Comparison of ENCODE assay signal across 29 cellular contexts in the genomic region with DNA sequence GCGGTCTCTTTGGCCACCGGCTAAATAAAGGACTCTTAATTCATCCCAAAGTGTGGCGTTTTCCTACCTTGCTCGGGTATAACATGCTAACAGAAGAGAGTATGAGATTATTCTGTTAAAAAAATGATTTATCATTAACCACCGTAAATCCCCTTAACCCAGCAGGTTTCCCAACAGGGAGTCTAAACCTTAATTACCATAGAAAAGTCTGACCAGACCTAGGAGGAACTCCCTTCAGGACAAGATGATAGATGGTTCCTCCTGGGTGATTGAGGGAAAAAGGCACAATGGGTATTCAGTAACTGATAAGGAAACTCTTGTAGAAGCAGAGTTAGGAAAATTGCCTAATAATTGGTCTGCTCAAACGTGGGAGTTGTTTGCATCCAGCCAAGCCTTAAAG.
DNase-seq lines count a peak whose midpoint lies in the region; ATAC-seq, FAIRE-seq and TF ChIP-seq lines count a peak whose summit lies in the region.
"Had no signal": no experiment of that assay in that cellular context is flagged by ENCODE, and none has a peak within 500 bp of the region (broad histone marks: within the 10 kb centered on the region; RNA-seq: fewer than 3 reads in every experiment).

No MANE protein-coding gene starts in this region.

- H3K4ac ChIP-seq in H1 (replicated peaks; ENCODE audit: insufficient read length, low read depth, low read length) (no peak overlapping the region), mesendoderm (ENCODE audit: low read depth, low read length) (no peak overlapping the region)

- TF ChIP-seq RAD21 in H1 (IDR thresholded peaks at IDR 0.05 in 1 of 2, conservative IDR thresholded peaks at IDR 0.05 in 1 of 2; ENCODE audit: low read depth in 2 of 2, low read length in 2 of 2), result no peak

- peaks cover 2% of the 10 kb centered on the region for H3K36me3 Mint-ChIP-seq in osteocyte (ENCODE audit: unreplicated experiment)
- H3K36me3 Mint-ChIP-seq: CD8-positive, alpha-beta T cell; IgD-negative memory B cell had no signal

- H3K4me1 Mint-ChIP-seq in osteocyte (ENCODE audit: unreplicated experiment), result no peaks in the 10 kb centered on the region
- H3K4me1 Mint-ChIP-seq: B cell, IgD-negative memory B cell had no signal

- POLR2A ChIA-PET in H1 (lab: Charles Lee; ENCODE audit: partially characterized antibody), result interaction anchor here (1.0 to 1.4 kb wide), 3 partner anchors 16 to 52 kb away, joined by 3 to 4 read pairs (median 3); no protein-coding TSS in a partner anchor

- no peaks in the 10 kb centered on the region for H3K36me3 ChIP-seq in HUES64 (ENCODE audit: insufficient read depth, low read length)
- H3K36me3 ChIP-seq in H1 (ENCODE audit: control insufficient read depth in 2 of 4, insufficient read depth in 4 of 4, low read length in 3 of 4), result peaks cover 0 to 5% (median 0%) of the 10 kb centered on the region in 4 experiments; a peak in 1 of 8 replicates
- no peaks in the 10 kb centered on the region for H3K36me3 ChIP-seq in mesendoderm (ENCODE audit: control insufficient read depth, insufficient read depth, low read length)

- no peak overlapping the region for H4K8ac ChIP-seq in H1 (ENCODE audit: extremely low read depth, insufficient read depth, low read length)
- no peak overlapping the region for H4K8ac ChIP-seq in mesendoderm (ENCODE audit: low read depth, low read length)

- DNase-seq in CMK (ENCODE audit: low read depth) (peak; percentile 24), H1 (ENCODE audit: low read depth in 1 of 2, low spot score in 2 of 2) (no peak), mesendoderm (peak; percentile 89), osteocyte (ENCODE audit: extremely low spot score, unreplicated experiment) (no peak)
- DNase-seq: Calu3; CD8-positive, alpha-beta T cell; DMS153; DND-41; NCI-H1092; NCI-H1436; NCI-H187 treated with DMSO at 0.1 percent for 48 hours; NCI-H2171 treated with DMSO at 0.1 percent for 48 hours; NCI-H345; NCI-H510A treated with DMSO at 0.1 percent for 48 hours; NK-92 treated with Interleukin-12 subunit alpha and Interleukin-12 subunit beta, amount 100 ng/mL, for 24 hours; RPMI8226; SHP77 treated with DMSO at 0.1 percent for 48 hours had no signal

- H4K20me1 ChIP-seq in H1 (replicated peaks in 1 of 2; ENCODE audit: control insufficient read depth in 1 of 2, insufficient read depth in 2 of 2, low read length in 2 of 2), result peaks cover 7 to 15% of the 10 kb centered on the region in 2 experiments

- no peak overlapping the region for H2BK12ac ChIP-seq in H1 (ENCODE audit: low read depth, low read length)

- H3K4me3 ChIP-seq in HUES64 (ENCODE audit: low read length) (peak overlapping the region; percentile 21; the same call in 1 of the 2 replicates), H1 (ENCODE audit: extremely low read depth in 1 of 4, insufficient read depth in 2 of 4, low read depth in 3 of 4, low read length in 4 of 4) (peak overlapping the region in 1 of 4 experiments; percentile 41; a peak in 1 of 8 replicates), mesendoderm (ENCODE audit: low read length) (no peak overlapping the region)
- H3K4me3 ChIP-seq: SK-N-MC had no signal

- H3K9ac ChIP-seq in HUES64 (ENCODE audit: low read depth, low read length) (no peak overlapping the region), H1 (replicated peaks in 1 of 4; ENCODE audit: extremely low read depth in 1 of 4, low read depth in 3 of 4, low read length in 3 of 4) (no peak overlapping the region), mesendoderm (ENCODE audit: low read length) (no peak overlapping the region)
- H3K9ac ChIP-seq: KMS-11 had no signal

- peaks cover 59% of the 10 kb centered on the region for H3K4me1 ChIP-seq in HUES64 (ENCODE audit: insufficient read depth, low read length)
- peaks cover 6 to 29% (median 19%) of the 10 kb centered on the region in 4 experiments; a peak in 5 of 7 replicates for H3K4me1 ChIP-seq in H1 (replicated peaks in 1 of 4; ENCODE audit: control insufficient read depth in 3 of 4, insufficient read depth in 4 of 4, low read length in 3 of 4)
- H3K4me1 ChIP-seq in mesendoderm (ENCODE audit: control insufficient read depth, low read depth, low read length), result peaks cover 18% of the 10 kb centered on the region

- H2BK120ac ChIP-seq in H1 (replicated peaks; ENCODE audit: low read depth, low read length), result no peak overlapping the region
- H2BK120ac ChIP-seq in mesendoderm (ENCODE audit: low read depth, low read length), result peak overlapping the region; percentile 75

- TF ChIP-seq POLR2A in H1 (IDR thresholded peaks at IDR 0.05; ENCODE audit: control extremely low read depth in 1 of 2, low read depth in 2 of 2, low read length in 2 of 2), result no peak

- no peak overlapping the region for H4K91ac ChIP-seq in H1 (replicated peaks; ENCODE audit: insufficient read length, low read length)

- H3K4me3 Mint-ChIP-seq in osteocyte (ENCODE audit: unreplicated experiment), result no peak overlapping the region
- H3K4me3 Mint-ChIP-seq: B cell; CD8-positive, alpha-beta T cell; IgD-negative memory B cell had no signal

- H4K5ac ChIP-seq in H1 (ENCODE audit: insufficient read length, low read depth, low read length) (no peak overlapping the region), mesendoderm (ENCODE audit: low read length) (no peak overlapping the region)

- CTCF ChIA-PET in H1 (lab: Charles Lee; ENCODE audit: partially characterized antibody), result interaction anchor here (1.6 kb wide), 1 partner anchor 12 kb away, joined by 3 read pairs; no protein-coding TSS in a partner anchor

- H3K9me3 Mint-ChIP-seq in osteocyte (ENCODE audit: unreplicated experiment), result peaks cover 62% of the 10 kb centered on the region
- H3K9me3 Mint-ChIP-seq: CD8-positive, alpha-beta T cell had no signal

- ATAC-seq in GM21447 (IDR thresholded peaks at IDR 0.05; ENCODE audit: unreplicated experiment) (no peak), GM18519 (IDR thresholded peaks at IDR 0.05; ENCODE audit: low FRiP score, unreplicated experiment) (no peak), GM19467 (IDR thresholded peaks at IDR 0.05; ENCODE audit: unreplicated experiment) (no peak)
- ATAC-seq: CD8-positive, alpha-beta T cell; HCT116 had no signal

- H2BK5ac ChIP-seq in H1 (ENCODE audit: low read depth, low read length) (no peak overlapping the region), mesendoderm (ENCODE audit: low read length) (no peak overlapping the region)

- H3K9me3 ChIP-seq in HUES64 (ENCODE audit: insufficient read depth, low read depth, low read length), result no peaks in the 10 kb centered on the region
- H3K9me3 ChIP-seq in H1 (ENCODE audit: insufficient read depth in 2 of 2, low read depth in 1 of 2, low read length in 1 of 2), result no peaks in the 10 kb centered on the region

- H3K79me2 ChIP-seq in H1 (ENCODE audit: control insufficient read depth in 1 of 2, insufficient read depth in 2 of 2, low read length in 2 of 2) (no peaks in the 10 kb centered on the region), mesendoderm (ENCODE audit: control insufficient read depth, insufficient read depth, low read length) (no peaks in the 10 kb centered on the region)

- no peak for FAIRE-seq in H1 (lab: Jason Lieb, UNC)
- FAIRE-seq: GM18507 had no signal

- H3K23me2 ChIP-seq in H1 (ENCODE audit: low read depth, low read length), result no peaks in the 10 kb centered on the region

- H3K23ac ChIP-seq in H1 (ENCODE audit: insufficient read length) (no peak overlapping the region), mesendoderm (ENCODE audit: low read length) (no peak overlapping the region)

- H2AK5ac ChIP-seq in H1 (ENCODE audit: low read depth, low read length) (no peak overlapping the region), mesendoderm (ENCODE audit: low read length) (no peak overlapping the region)

- H3K79me1 ChIP-seq in H1 (ENCODE audit: low read depth, low read length) (no peaks in the 10 kb centered on the region), mesendoderm (ENCODE audit: low read length) (no peaks in the 10 kb centered on the region)

- 8% methylated on average over 5 of the region's 6 CpGs for WGBS in HUES64
- 9% methylated on average over 6 of the region's 6 CpGs; no CpG with 5 or more reads in 1 of the 2 experiments for WGBS in H1 (ENCODE audit: extremely low coverage in 1 of 2, insufficient coverage in 1 of 2, insufficient read length in 1 of 2, insufficient replicate concordance in 2 of 2, low coverage in 1 of 2, low lambda C conversion rate in 2 of 2, missing lambda C conversion rate in 1 of 2), 2 experiments
- WGBS in mesendoderm (ENCODE audit: extremely low coverage, insufficient coverage, low lambda C conversion rate), result no CpG with 5 or more reads among the region's 6 CpGs

- no peak overlapping the region for H3K56ac ChIP-seq in H1 (replicated peaks; ENCODE audit: insufficient read length, low read depth, low read length)
- no peak overlapping the region for H3K56ac ChIP-seq in mesendoderm (ENCODE audit: low read length)

- H2AFZ ChIP-seq in H1 (ENCODE audit: low read length), result no peak overlapping the region

- H2BK20ac ChIP-seq in H1 (ENCODE audit: low read length), result no peak overlapping the region

- no peak overlapping the region for H3K27ac Mint-ChIP-seq in osteocyte (ENCODE audit: unreplicated experiment)
- H3K27ac Mint-ChIP-seq: B cell; CD8-positive, alpha-beta T cell; IgD-negative memory B cell had no signal

- peak in 1 of 2 experiments; percentile 15; a peak in 1 of 3 replicates for TF ChIP-seq EP300 in H1 (IDR thresholded peaks at IDR 0.05; ENCODE audit: borderline replicate concordance in 1 of 2, low read depth in 2 of 2, low read length in 2 of 2)

- H3K4me2 ChIP-seq in H1 (ENCODE audit: insufficient read depth in 1 of 2, low read depth in 2 of 2, low read length in 2 of 2) (peak overlapping the region; percentile 43 to 54), mesendoderm (ENCODE audit: low read length) (no peak overlapping the region)
- H3K4me2 ChIP-seq: KMS-11 had no signal

- no peak overlapping the region for H2BK15ac ChIP-seq in H1 (ENCODE audit: low read length)
- no peak overlapping the region for H2BK15ac ChIP-seq in mesendoderm (replicated peaks; ENCODE audit: low read depth)

- TF ChIP-seq CTCF in H1 (IDR thresholded peaks at IDR 0.05; ENCODE audit: control extremely low read depth in 1 of 3, insufficient read depth in 1 of 3, low read depth in 1 of 3, low read length in 3 of 3) (no peak), osteocyte (IDR thresholded peaks at IDR 0.05) (no peak)

- H3K14ac ChIP-seq in H1 (ENCODE audit: insufficient read length), result no peak overlapping the region

- H3K27ac ChIP-seq in HUES64 (ENCODE audit: low read depth, low read length) (peak overlapping the region; percentile 42; the same call in 1 of the 2 replicates), H1 (ENCODE audit: low read depth, low read length) (no peak overlapping the region), mesendoderm (ENCODE audit: low read depth, low read length) (no peak overlapping the region)
- H3K27ac ChIP-seq: 22Rv1, C4-2B, KMS-11, SK-N-MC had no signal

- peaks cover 53% of the 10 kb centered on the region for H3K27me3 ChIP-seq in HUES64 (ENCODE audit: insufficient read depth, low read length)
- peaks cover 16 to 56% (median 38%) of the 10 kb centered on the region in 4 experiments for H3K27me3 ChIP-seq in H1 (replicated peaks in 1 of 4; ENCODE audit: control insufficient read depth in 3 of 4, extremely low read depth in 1 of 4, insufficient read depth in 3 of 4, low read length in 3 of 4)
- no peaks in the 10 kb centered on the region for H3K27me3 ChIP-seq in mesendoderm (ENCODE audit: insufficient read depth, low read length, poor library complexity)

- H3K18ac ChIP-seq in H1 (ENCODE audit: extremely low read depth, low read length) (no peak overlapping the region), mesendoderm (ENCODE audit: low read length) (no peak overlapping the region)

- H3K27me3 Mint-ChIP-seq in osteocyte (ENCODE audit: unreplicated experiment), result no peaks in the 10 kb centered on the region
- H3K27me3 Mint-ChIP-seq: B cell, IgD-negative memory B cell had no signal

Comparison
In these comparisons a context has a peak if more than half of its experiments do, and no peak if none do; other contexts are left out.
1. DNase-seq: peak in CMK (single experiment) and mesendoderm (single experiment); none in H1 (0 of 2) and osteocyte (single experiment).